Comparison of ENCODE assay signal across 18 cellular contexts in the genomic region with DNA sequence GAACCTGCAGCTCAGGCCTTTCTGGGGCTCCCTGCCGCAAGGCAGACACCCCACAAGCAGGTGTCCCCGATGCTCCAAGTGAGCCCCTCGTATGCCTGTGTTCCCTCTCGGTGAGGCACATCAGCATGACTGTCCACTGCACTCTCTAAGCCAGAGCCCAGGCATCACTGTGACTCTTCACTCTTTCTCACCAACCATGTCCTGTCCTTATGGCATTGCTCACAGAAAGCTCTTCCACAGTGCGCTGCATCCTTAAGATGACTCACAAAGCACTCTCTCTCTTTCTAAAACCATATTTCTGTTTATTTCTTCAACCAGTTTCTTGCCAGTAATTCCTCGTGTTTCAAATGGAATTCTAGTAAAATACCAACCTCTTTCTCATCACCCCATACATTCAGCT. TPM values are rescaled to one million over a fixed set of nuclear protein-coding genes. Genes with fewer than 3 reads are reported as not detected.
DNase-seq lines count a peak whose midpoint lies in the region; ATAC-seq and TF ChIP-seq lines count a peak whose summit lies in the region.
"Had no signal": no experiment of that assay in that cellular context is flagged by ENCODE, and none has a peak within 500 bp of the region (broad histone marks: within the 10 kb centered on the region; RNA-seq: fewer than 3 reads in every experiment).

No MANE protein-coding gene starts in this region.

- H3K27ac Mint-ChIP-seq in HFFc6, result no peak overlapping the region
- H3K27ac Mint-ChIP-seq: B cell; CD4-positive, alpha-beta T cell; GM23338 had no signal

- ATAC-seq in esophagus mucosa, result no peak
- ATAC-seq: GM23338, HepG2 had no signal

- H3K27me3 Mint-ChIP-seq in HFFc6 (ENCODE audit: insufficient read depth), result no peaks in the 10 kb centered on the region

- DNase-seq in COLO829 (ENCODE audit: low spot score), result peak; percentile 55
- peak; percentile 0 for DNase-seq in HFFc6
- DNase-seq in RKO (ENCODE audit: low spot score), result peak; percentile 20
- peak; percentile 1 for DNase-seq in fibroblast of mammary gland (ENCODE audit: low read depth)
- DNase-seq in SW480 (ENCODE audit: low spot score), result no peak
- no peak for DNase-seq in Ammon's horn (ENCODE audit: low spot score)
- DNase-seq: 8988T; ACHN; C1 segment of cervical spinal cord; CD4-positive, alpha-beta T cell; DMS153; DMS79 treated with DMSO at 0.1 percent for 48 hours; GDM1; H7 had no signal

- no peaks in the 10 kb centered on the region for H3K4me1 Mint-ChIP-seq in HFFc6 (ENCODE audit: low read depth)
- H3K4me1 Mint-ChIP-seq: B cell, GM23338 had no signal

- H3K9me3 Mint-ChIP-seq in HFFc6, result peaks cover 45% of the 10 kb centered on the region
- H3K9me3 Mint-ChIP-seq: CD4-positive, alpha-beta T cell had no signal

- H3K4me3 ChIP-seq in fibroblast of mammary gland (ENCODE audit: control insufficient read depth, low read depth, low read length), result no peak overlapping the region
- H3K4me3 ChIP-seq: GM23338 had no signal

- TF ChIP-seq CTCF in HFFc6 (IDR thresholded peaks at IDR 0.05), result no peak
- TF ChIP-seq CTCF in fibroblast of mammary gland (conservative IDR thresholded peaks at IDR 0.05; ENCODE audit: control insufficient read depth, insufficient read depth, low read depth, low read length), result no peak

- peaks cover 7% of the 10 kb centered on the region for H3K36me3 Mint-ChIP-seq in HFFc6 (ENCODE audit: low read depth)

- no peak overlapping the region for H3K4me3 Mint-ChIP-seq in HFFc6
- H3K4me3 Mint-ChIP-seq: B cell; CD4-positive, alpha-beta T cell; GM23338 had no signal

RNA-seq across cellular contexts. Expression of a gene that starts 18.1 kb away (rescaled TPM):
- not detected for total RNA-seq in HFFc6 (2021; fragmentation: NEBNext Ultra II Directional; extraction: Animal tissue kit (Norgen Biotek cat#: 25700))
- not detected for total RNA-seq in esophagus mucosa
- total RNA-seq: B cell; CD4-positive, alpha-beta T cell; HepG2 had no signal

Comparison
In these comparisons a context has a peak if more than half of its experiments do, and no peak if none do; other contexts are left out.
1. DNase-seq: peak in COLO829 (single experiment), HFFc6 (single experiment), RKO (single experiment) and fibroblast of mammary gland (single experiment); none in SW480 (single experiment) and Ammon's horn (single experiment).